In genomic region chr20:49919009-49919408, GRCh38 we compare ENCODE assay signal across 16 cellular contexts. TPM values are rescaled to one million over a fixed set of nuclear protein-coding genes. Genes with fewer than 3 reads are reported as not detected.
DNase-seq lines count a peak whose midpoint lies in the region; ATAC-seq and TF ChIP-seq lines count a peak whose summit lies in the region.
"Had no signal": no experiment of that assay in that cellular context is flagged by ENCODE, and none has a peak within 500 bp of the region (broad histone marks: within the 10 kb centered on the region; RNA-seq: fewer than 3 reads in every experiment).

No MANE protein-coding gene starts in this region.

- no peak overlapping the region for H3K4me3 ChIP-seq in Caco-2 (ENCODE audit: low read depth, low read length)
- no peak overlapping the region for H3K4me3 ChIP-seq in HEK293 (ENCODE audit: low read depth, low read length)
- no peak overlapping the region for H3K4me3 ChIP-seq in sigmoid colon
- H3K4me3 ChIP-seq: GM23338 had no signal

- no peaks in the 10 kb centered on the region for H3K9me3 ChIP-seq in Caco-2
- no peaks in the 10 kb centered on the region for H3K9me3 ChIP-seq in HEK293 (ENCODE audit: control insufficient read depth, insufficient read depth, low read depth, low read length)
- no peaks in the 10 kb centered on the region for H3K9me3 ChIP-seq in sigmoid colon

- peaks cover 34% of the 10 kb centered on the region for H3K4me1 Mint-ChIP-seq in Caco-2 (ENCODE audit: low read depth, unreplicated experiment)
- H3K4me1 Mint-ChIP-seq in neural crest cell = peaks cover 20% of the 10 kb centered on the region

- H3K36me3 ChIP-seq in Caco-2 (ENCODE audit: control insufficient read depth, insufficient read depth, low read length) = no peaks in the 10 kb centered on the region
- no peaks in the 10 kb centered on the region for H3K36me3 ChIP-seq in HEK293 (ENCODE audit: control insufficient read depth in 2 of 2, insufficient read depth in 1 of 2, low read length in 2 of 2)
- H3K36me3 ChIP-seq in sigmoid colon = no peaks in the 10 kb centered on the region

- H3K27me3 ChIP-seq in Caco-2 (replicated peaks; ENCODE audit: control insufficient read depth, insufficient read depth, low read length) (no peaks in the 10 kb centered on the region), sigmoid colon (no peaks in the 10 kb centered on the region)

- H3K4me3 Mint-ChIP-seq in Caco-2 (ENCODE audit: unreplicated experiment) (no peak overlapping the region), neural crest cell (peak overlapping the region; percentile 24)
- H3K4me3 Mint-ChIP-seq: CD4-positive, alpha-beta memory T cell; GM23338; H9; HFFc6 had no signal

- no peak for TF ChIP-seq CTCF in Caco-2 (IDR thresholded peaks at IDR 0.05; ENCODE audit: insufficient read depth in 1 of 2, low read depth in 1 of 2, low read length in 1 of 2, severe bottlenecking in 1 of 2, unreplicated experiment in 1 of 2)
- TF ChIP-seq CTCF in HEK293 (tag by site-specific recombination; IDR thresholded peaks at IDR 0.05) = no peak
- no peak for TF ChIP-seq CTCF in neural crest cell (conservative IDR thresholded peaks at IDR 0.05)
- TF ChIP-seq CTCF in sigmoid colon (IDR thresholded peaks at IDR 0.05) = no peak

- H3K27me3 Mint-ChIP-seq in Caco-2 (ENCODE audit: insufficient read depth, unreplicated experiment) = no peaks in the 10 kb centered on the region
- peaks cover 3% of the 10 kb centered on the region for H3K27me3 Mint-ChIP-seq in neural crest cell (ENCODE audit: low read depth)

- H3K27ac Mint-ChIP-seq in Caco-2 (ENCODE audit: unreplicated experiment) = peak overlapping the region; percentile 100
- no peak overlapping the region for H3K27ac Mint-ChIP-seq in neural crest cell (ENCODE audit: unreplicated experiment)
- H3K27ac Mint-ChIP-seq: GM23338, H9, HFFc6 had no signal

- POLR2A ChIA-PET in Caco-2 (lab: Charles Lee) (no interaction called here), HEK293 (lab: Yijun Ruan, JAX) (no interaction called here)

- H3K4me1 ChIP-seq in Caco-2 (peaks cover 26% of the 10 kb centered on the region), HEK293 (ENCODE audit: control insufficient read depth, insufficient read depth, low read length) (no peaks in the 10 kb centered on the region), sigmoid colon (peaks cover 0 to 19% (median 12%) of the 10 kb centered on the region in 4 donors)

- CTCF ChIA-PET in Caco-2 (lab: Charles Lee) (interaction anchor here (0.6 kb wide), 1 partner anchor 13 kb away, joined by 5 read pairs; no protein-coding TSS in a partner anchor), HEK293 (lab: Yijun Ruan, JAX) (no interaction called here)

- H3K36me3 Mint-ChIP-seq in Caco-2 (ENCODE audit: insufficient read depth, unreplicated experiment) (peaks cover 48% of the 10 kb centered on the region), neural crest cell (ENCODE audit: low read depth) (no peaks in the 10 kb centered on the region)

- DNase-seq in Caco-2 = no peak
- DNase-seq in neural crest cell (ENCODE audit: low read depth, low spot score) = no peak
- peak; percentile 33 for DNase-seq in sigmoid colon
- no peak for DNase-seq in T1000 (lab: John Stamatoyannopoulos, UW)
- DNase-seq: C1 segment of cervical spinal cord; CD4-positive, alpha-beta memory T cell; COR-L47; DMS153; DND-41; H9; HFFc6 had no signal

- no peak for TF ChIP-seq EP300 in sigmoid colon (IDR thresholded peaks at IDR 0.05)

- TF ChIP-seq POLR2A in sigmoid colon (IDR thresholded peaks at IDR 0.05) = no peak

- ATAC-seq in GM18870 (IDR thresholded peaks at IDR 0.05; ENCODE audit: unreplicated experiment) (no peak), HG03097 (IDR thresholded peaks at IDR 0.05; ENCODE audit: low FRiP score, unreplicated experiment) (no peak)
- ATAC-seq: GM23338, HCT116 had no signal

- H3K27ac ChIP-seq in HEK293 (ENCODE audit: extremely low read depth, low read depth, low read length) (no peak overlapping the region), sigmoid colon (no peak overlapping the region)

- H3K9me3 Mint-ChIP-seq in Caco-2 (ENCODE audit: unreplicated experiment) = no peaks in the 10 kb centered on the region
- no peaks in the 10 kb centered on the region for H3K9me3 Mint-ChIP-seq in neural crest cell
- H3K9me3 Mint-ChIP-seq: HFFc6 had no signal

- no TSS peak for BruUV-seq in Caco-2 (replicated peaks; lab: Mats Ljungman, UMichigan)

- WGBS in sigmoid colon, 2 donors = 81% methylated on average over 7 of the region's 7 CpGs

- intact Hi-C loops in Caco-2 (cut with micrococcal nuclease; ENCODE audit: unreplicated experiment) (no loop called here), sigmoid colon (cut with DNase I) (loop anchor here (10.0 kb wide), 1 partner anchor 284 kb away; no protein-coding TSS in a partner anchor)

TF ChIP-seq in HEK293, 187 proteins besides CTCF, POLR2A, EP300 and RAD21 (continues in another document):
- peak; percentile 29; the same call in 1 of the 2 replicates for TF ChIP-seq OSR2 (tag by site-specific recombination; IDR thresholded peaks at IDR 0.05)
- TF ChIP-seq ZNF580 (tag by site-specific recombination; IDR thresholded peaks at IDR 0.05) = no peak
- no peak for TF ChIP-seq REST (tag by site-specific recombination; IDR thresholded peaks at IDR 0.05)
- TF ChIP-seq ZNF600 (tag by site-specific recombination; IDR thresholded peaks at IDR 0.05) = no peak
- no peak for TF ChIP-seq ZNF202 (tag by site-specific recombination; IDR thresholded peaks at IDR 0.05; ENCODE audit: borderline replicate concordance)
- TF ChIP-seq SCRT2 (tag by site-specific recombination; IDR thresholded peaks at IDR 0.05) = peak; percentile 69
- no peak for TF ChIP-seq GLI2 (tag by site-specific recombination; IDR thresholded peaks at IDR 0.05; ENCODE audit: borderline replicate concordance, low read depth)
- TF ChIP-seq ZNF18 (tag by site-specific recombination; IDR thresholded peaks at IDR 0.05) = no peak
- no peak for TF ChIP-seq ZNF302 (tag by site-specific recombination; IDR thresholded peaks at IDR 0.05; ENCODE audit: low read depth)
- TF ChIP-seq ZSCAN30 (tag by site-specific recombination; IDR thresholded peaks at IDR 0.05) = no peak
- no peak for TF ChIP-seq ZNF133 (tag by site-specific recombination; IDR thresholded peaks at IDR 0.05)
- no peak for TF ChIP-seq ZNF398 (tag by site-specific recombination; IDR thresholded peaks at IDR 0.05)

RNA-seq across cellular contexts. Expression of gene SPATA2, which starts 3.7 kb away (rescaled TPM):
- total RNA-seq in Caco-2 (2022) (29.0 TPM in 2 replicates), neural crest cell (10.3 and 10.5 TPM in 2 replicates), sigmoid colon (1 to 10 TPM; 2.1 to 4.7 (median 2.7) TPM)
- 10 to 100 TPM; 10.7 to 12.5 (median 10.8) TPM for polyA plus RNA-seq in sigmoid colon

RNA-seq across cellular contexts. Expression of gene RNF114, which starts 17.2 kb away (rescaled TPM):
- total RNA-seq in Caco-2 (2022) (146 and 154 TPM in 2 replicates), neural crest cell (53.0 and 59.0 TPM in 2 replicates), sigmoid colon (100 to 1,000 TPM; 121 to 151 (median 136) TPM)
- polyA plus RNA-seq in sigmoid colon = 10 to 100 TPM; 59.5 to 61.7 (median 61.0) TPM
